ENCODE assay signal across 14 cellular contexts in genomic region chr3:183291511-183292031, GRCh38. TPM values are rescaled to one million over a fixed set of nuclear protein-coding genes. Genes with fewer than 3 reads are reported as not detected.
DNase-seq lines count a peak whose midpoint lies in the region; ATAC-seq and TF ChIP-seq lines count a peak whose summit lies in the region.
"Had no signal": no experiment of that assay in that cellular context is flagged by ENCODE, and none has a peak within 500 bp of the region (broad histone marks: within the 10 kb centered on the region; RNA-seq: fewer than 3 reads in every experiment).

No MANE protein-coding gene starts in this region.

- DNase-seq in NCI-H1105 treated with DMSO at 0.1 percent for 48 hours (lab: John Stamatoyannopoulos, UW) (peak; percentile 77), mammary epithelial cell (peak; percentile 83), left lung (no peak), NCI-H1436 (lab: John Stamatoyannopoulos, UW) (no peak), NCI-H187 (lab: John Stamatoyannopoulos, UW) (no peak), NCI-H1436 treated with DMSO at 0.1 percent for 48 hours (lab: John Stamatoyannopoulos, UW) (no peak)
- DNase-seq: activated naive CD8-positive, alpha-beta T cell treated with anti-CD3 and anti-CD28 coated beads, Interleukin-2, amount 10 ng/mL, durations not matched to agents 7 days and 5 days; DMS79; NCI-H446 treated with DMSO at 0.1 percent for 48 hours; stimulated activated CD4-positive, alpha-beta T cell treated with anti-CD3 and anti-CD28 coated beads, Interleukin-1b, Interleukin-23, amount 100 ng/mL, for 48 hours had no signal

- 30% methylated on average over 3 of the region's 3 CpGs for WGBS in mammary epithelial cell (ENCODE audit: low coverage, missing lambda C conversion rate)

- intact Hi-C loops in mammary epithelial cell (cut with micrococcal nuclease) (no loop called here), left lung (cut with DNase I) (no loop called here)

- dilution Hi-C loops in mammary epithelial cell (cut with HindIII; ENCODE audit: low sequenced_read_pairs), result no loop called here

- H3K36me3 ChIP-seq in ACC112 (ENCODE audit: insufficient read depth, low read length) (peaks cover 23% of the 10 kb centered on the region; the same call in 1 of the 2 replicates), mammary epithelial cell (ENCODE audit: insufficient read depth, low read length) (no peaks in the 10 kb centered on the region), left lung (no peaks in the 10 kb centered on the region)

- in situ Hi-C loops in mammary epithelial cell (cut with MboI; ENCODE audit: low sequenced_read_pairs in 2 of 2), result no loop called here

- H4K20me1 ChIP-seq in mammary epithelial cell (ENCODE audit: insufficient read depth, low read length), result no peaks in the 10 kb centered on the region

- H3K4me1 ChIP-seq in ACC112 (ENCODE audit: control insufficient read depth, insufficient read depth, low read length, unreplicated experiment) (peaks cover 59% of the 10 kb centered on the region), mammary epithelial cell (ENCODE audit: insufficient read depth, low read length) (peaks cover 36% of the 10 kb centered on the region), left lung (peaks cover 0 to 31% of the 10 kb centered on the region in 2 donors)
- H3K4me1 ChIP-seq: parathyroid adenoma had no signal

- H3K9ac ChIP-seq in mammary epithelial cell (ENCODE audit: insufficient read depth, low read length), result peak overlapping the region; percentile 25
- H3K9ac ChIP-seq: parathyroid adenoma had no signal

- H3K79me2 ChIP-seq in ACC112 (ENCODE audit: control insufficient read depth, insufficient read depth, low read length, unreplicated experiment) (peaks cover 31% of the 10 kb centered on the region), mammary epithelial cell (ENCODE audit: insufficient read depth, low read length) (no peaks in the 10 kb centered on the region)
- H3K79me2 ChIP-seq: parathyroid adenoma had no signal

- TF ChIP-seq CTCF in mammary epithelial cell (conservative IDR thresholded peaks at IDR 0.05 in 1 of 2, IDR thresholded peaks at IDR 0.05 in 1 of 2; ENCODE audit: extremely low read depth in 1 of 2, insufficient read depth in 1 of 2, low read depth in 1 of 2, low read length in 2 of 2) (no peak), left lung (IDR thresholded peaks at IDR 0.05) (no peak)

- H3K27me3 ChIP-seq in ACC112 (ENCODE audit: insufficient read depth, low read length) (no peaks in the 10 kb centered on the region), mammary epithelial cell (ENCODE audit: insufficient read depth, low read length) (no peaks in the 10 kb centered on the region), left lung (no peaks in the 10 kb centered on the region)

- BruUV-seq in mammary epithelial cell (replicated peaks; lab: Mats Ljungman, UMichigan), result no TSS peak

- ATAC-seq in left lung, result peak; percentile 24
- ATAC-seq in HG02973 (IDR thresholded peaks at IDR 0.05; ENCODE audit: unreplicated experiment), result no peak
- ATAC-seq: GM23338 had no signal

- H3K27ac ChIP-seq in ACC112 (ENCODE audit: low read depth, low read length) (peak overlapping the region; percentile 55), mammary epithelial cell (ENCODE audit: insufficient read depth, low read depth, low read length) (peak overlapping the region; percentile 48), left lung (no peak overlapping the region)
- H3K27ac ChIP-seq: parathyroid adenoma had no signal

- no peak overlapping the region for H2AFZ ChIP-seq in ACC112 (ENCODE audit: low read length, unreplicated experiment)
- no peak overlapping the region for H2AFZ ChIP-seq in mammary epithelial cell (ENCODE audit: low read depth, low read length)
- H2AFZ ChIP-seq: GM23338, parathyroid adenoma had no signal

- H3K4me2 ChIP-seq in mammary epithelial cell (ENCODE audit: insufficient read depth, low read depth, low read length), result peak overlapping the region; percentile 49
- H3K4me2 ChIP-seq: GM23338 had no signal

- H3K4me3 ChIP-seq in ACC112 (ENCODE audit: low read depth, low read length), result peak overlapping the region; percentile 22; the same call in 1 of the 2 replicates
- no peak overlapping the region for H3K4me3 ChIP-seq in mammary epithelial cell (replicated peaks in 1 of 3; ENCODE audit: insufficient read depth in 1 of 3, low read depth in 2 of 3, low read length in 3 of 3)
- no peak overlapping the region for H3K4me3 ChIP-seq in left lung
- H3K4me3 ChIP-seq: GM23338 had no signal

- H3K9me3 ChIP-seq in mammary epithelial cell (replicated peaks; ENCODE audit: insufficient read depth, low read length) (peaks cover 3% of the 10 kb centered on the region), left lung (no peaks in the 10 kb centered on the region)

- CTCF ChIA-PET in mammary epithelial cell (lab: Charles Lee; ENCODE audit: low non-redundant PET), result no interaction called here

RNA-seq across cellular contexts. Expression of gene B3GNT5, which starts 38.5 kb away (rescaled TPM):
- total RNA-seq in mammary epithelial cell (10 to 100 TPM in 1 of 2 donors, 1 to 10 TPM in 1; 9.3 to 54.1 TPM), left lung (10 to 100 TPM; 21.7 to 45.2 TPM)
- 27.6 TPM for polyA plus RNA-seq in mammary epithelial cell
- polyA minus RNA-seq in mammary epithelial cell, result 42.8 TPM

Comparison
In these comparisons a context has a peak if more than half of its experiments do, and no peak if none do; other contexts are left out.
1. H3K27ac ChIP-seq: peak in ACC112 (single experiment) and mammary epithelial cell (single experiment); none in left lung (0 of 2).
2. DNase-seq: peak in NCI-H1105 treated with DMSO at 0.1 percent for 48 hours (single experiment) and mammary epithelial cell (single experiment); none in left lung (0 of 2), NCI-H1436 (single experiment), NCI-H187 (0 of 2) and NCI-H1436 treated with DMSO at 0.1 percent for 48 hours (single experiment).